ENCODE assay signal across 11 cellular contexts in genomic region chr7:510782-511281, GRCh38. TPM values are rescaled to one million over a fixed set of nuclear protein-coding genes. Genes with fewer than 3 reads are reported as not detected.
"Had no signal": no experiment of that assay in that cellular context is flagged by ENCODE, and none has a peak within 500 bp of the region (broad histone marks: within the 10 kb centered on the region; RNA-seq: fewer than 3 reads in every experiment).

No MANE protein-coding gene starts in this region.

- ATAC-seq: activated CD8-positive, alpha-beta memory T cell treated with anti-CD3 and anti-CD28 coated beads, Interleukin-2, amount 10 ng/mL, durations not matched to agents 7 days and 5 days; activated T-cell treated with anti-CD3 and anti-CD28 coated beads, Interleukin-2, amount 50 U/mL, for 4 hours; naive thymus-derived CD8-positive, alpha-beta T cell; stimulated activated effector memory CD8-positive, alpha-beta T cell treated with anti-CD3 and anti-CD28 coated beads, Interleukin-12 subunit alpha, Interleukin-12 subunit beta, amount 100 ng/mL, for 72 hours had no signal

- DNase-seq: activated CD4-positive, alpha-beta T cell treated with anti-CD3 and anti-CD28 coated beads, Interleukin-2, amount 50 U/mL, for 4 hours; activated CD4-positive, CD25-positive, alpha-beta regulatory T cell treated with anti-CD3 and anti-CD28 coated beads, Interleukin-2, amount 50 U/mL, for 72 hours; activated CD8-positive, alpha-beta memory T cell treated with anti-CD3 and anti-CD28 coated beads, Interleukin-2, amount 10 ng/mL, durations not matched to agents 7 days and 5 days; activated gamma-delta T cell; activated T-cell treated with anti-CD3 and anti-CD28 coated beads, Interleukin-2, amount 50 U/mL, for 4 hours; kidney glomerular epithelial cell; nucleus accumbens; substantia nigra; T-helper 9 cell had no signal

RNA-seq across cellular contexts. Expression of gene PDGFA, which starts 8.8 kb away (rescaled TPM):
- polyA plus RNA-seq: naive thymus-derived CD8-positive, alpha-beta T cell had no signal
